ENCODE assay signal across 10 cellular contexts in the genomic region with DNA sequence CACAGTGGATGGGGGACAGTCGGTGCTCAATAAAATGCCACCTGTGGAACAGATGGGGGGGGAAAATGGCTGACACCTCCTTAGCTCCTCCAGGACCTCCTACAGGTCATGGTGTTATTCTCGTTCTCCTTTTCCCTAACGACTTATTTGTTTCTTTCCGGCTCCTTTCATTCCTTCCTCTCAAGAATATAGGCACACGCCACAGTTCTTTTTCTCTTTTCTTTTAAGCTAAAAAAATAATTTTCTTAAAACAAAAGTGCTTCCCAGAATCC. TPM values are rescaled to one million over a fixed set of nuclear protein-coding genes. Genes with fewer than 3 reads are reported as not detected.
DNase-seq lines count a peak whose midpoint lies in the region; ATAC-seq, FAIRE-seq and TF ChIP-seq lines count a peak whose summit lies in the region.
"Had no signal": no experiment of that assay in that cellular context is flagged by ENCODE, and none has a peak within 500 bp of the region (broad histone marks: within the 10 kb centered on the region; RNA-seq: fewer than 3 reads in every experiment).

No MANE protein-coding gene starts in this region.

- POLR2A ChIA-PET in activated CD8-positive, alpha-beta T cell treated with anti-CD3 and anti-CD28 coated beads for 36 hours (lab: Charles Lee): interaction anchor here (0.7 to 3.5 kb wide), 2 partner anchors 38 to 41 kb away, joined by 3 to 16 read pairs; a partner anchor contains a TSS
- POLR2A ChIA-PET in HepG2 (lab: Yijun Ruan, JAX): interaction anchor here (1.2 to 1.7 kb wide), 3 partner anchors 31 to 184 kb away, joined by 3 to 5 read pairs (median 3); no protein-coding TSS in a partner anchor

- TF ChIP-seq EP300 in HepG2 (IDR thresholded peaks at IDR 0.05; ENCODE audit: low read depth in 2 of 2, low read length in 2 of 2) (no peak), HepG2 (CRISPR knock-in tag; IDR thresholded peaks at IDR 0.05; ENCODE audit: borderline replicate concordance) (no peak), suprapubic skin (IDR thresholded peaks at IDR 0.05) (no peak)

- peak; percentile 12 for FAIRE-seq in HepG2 (lab: Jason Lieb, UNC)

- H3K9me3 Mint-ChIP-seq in activated T-cell treated with anti-CD3 and anti-CD28 coated beads, Interleukin-2, amount 50 U/mL, for 4 hours: no peaks in the 10 kb centered on the region
- peaks cover 2% of the 10 kb centered on the region for H3K9me3 Mint-ChIP-seq in activated CD8-positive, alpha-beta T cell treated with anti-CD3 and anti-CD28 coated beads for 36 hours

- H3K27ac Mint-ChIP-seq in activated CD8-positive, alpha-beta T cell treated with anti-CD3 and anti-CD28 coated beads for 36 hours: peak overlapping the region; percentile 86

- peak overlapping the region; percentile 81 for H3K9ac ChIP-seq in HepG2 (ENCODE audit: insufficient read depth, low read depth, low read length)

- CTCF ChIA-PET in activated CD8-positive, alpha-beta T cell treated with anti-CD3 and anti-CD28 coated beads for 36 hours (lab: Charles Lee): interaction anchor here (0.7 to 1.2 kb wide), 2 partner anchors 17 to 32 kb away, joined by 3 to 6 read pairs; no protein-coding TSS in a partner anchor
- CTCF ChIA-PET in HepG2 (lab: Yijun Ruan, JAX; ENCODE audit: low intra/inter-chr PET ratio, low total read pairs): no interaction called here

- H3K27me3 Mint-ChIP-seq in activated T-cell treated with anti-CD3 and anti-CD28 coated beads, Interleukin-2, amount 50 U/mL, for 4 hours (ENCODE audit: low read depth): no peaks in the 10 kb centered on the region
- no peaks in the 10 kb centered on the region for H3K27me3 Mint-ChIP-seq in activated CD8-positive, alpha-beta T cell treated with anti-CD3 and anti-CD28 coated beads for 36 hours

- H3K9me3 ChIP-seq in HepG2 (ENCODE audit: low read length) (no peaks in the 10 kb centered on the region), suprapubic skin (no peaks in the 10 kb centered on the region)
- H3K9me3 ChIP-seq: ascending aorta, HAP-1 had no signal

- peaks cover 21% of the 10 kb centered on the region for H4K20me1 ChIP-seq in HepG2 (ENCODE audit: insufficient read depth, low read length)

- intact Hi-C loops in activated CD8-positive, alpha-beta T cell treated with anti-CD3 and anti-CD28 coated beads for 36 hours (cut with micrococcal nuclease): loop anchor here (2.0 kb wide), 1 partner anchor 39 kb away; no protein-coding TSS in a partner anchor
- intact Hi-C loops in HepG2 (cut with micrococcal nuclease; ENCODE audit: unreplicated experiment): loop anchor here (2.0 kb wide), 2 partner anchors 31 to 39 kb away; no protein-coding TSS in a partner anchor

- TF ChIP-seq RAD21 in HepG2 (CRISPR knock-in tag; IDR thresholded peaks at IDR 0.05): no peak

- TF ChIP-seq POLR2A in HepG2 (IDR thresholded peaks at IDR 0.05; ENCODE audit: insufficient read depth in 1 of 2, low read depth in 2 of 2, low read length in 2 of 2) (no peak; a peak in 1 of 4 replicates), suprapubic skin (IDR thresholded peaks at IDR 0.05) (no peak)

- peak overlapping the region; percentile 90 for H3K4me3 Mint-ChIP-seq in activated T-cell treated with anti-CD3 and anti-CD28 coated beads, Interleukin-2, amount 50 U/mL, for 4 hours
- H3K4me3 Mint-ChIP-seq in activated CD8-positive, alpha-beta T cell treated with anti-CD3 and anti-CD28 coated beads for 36 hours: peak overlapping the region; percentile 90

- in situ Hi-C loops in HepG2 (cut with HindIII; ENCODE audit: extremely low pct_ligation_motif_present, low pct_unique_long_range_greater_than_20kb): no loop called here

- DNase-seq in activated T-cell treated with anti-CD3 and anti-CD28 coated beads, Interleukin-2, amount 50 U/mL, for 4 hours: no peak
- DNase-seq in activated T-cell treated with anti-CD3 and anti-CD28 coated beads, Interleukin-2, amount 50 U/mL, for 48 hours: no peak
- DNase-seq in activated CD8-positive, alpha-beta T cell treated with anti-CD3 and anti-CD28 coated beads for 36 hours: no peak
- DNase-seq in HepG2 (ENCODE audit: low spot score) (peak; percentile 38), suprapubic skin (ENCODE audit: low spot score in 2 of 2) (no peak), NCI-H128 (lab: John Stamatoyannopoulos, UW; ENCODE audit: unreplicated experiment) (no peak)

- peaks cover 2% of the 10 kb centered on the region for H3K36me3 Mint-ChIP-seq in activated T-cell treated with anti-CD3 and anti-CD28 coated beads, Interleukin-2, amount 50 U/mL, for 4 hours (ENCODE audit: insufficient read depth)
- H3K36me3 Mint-ChIP-seq in activated CD8-positive, alpha-beta T cell treated with anti-CD3 and anti-CD28 coated beads for 36 hours (ENCODE audit: low read depth): peaks cover 21% of the 10 kb centered on the region

- no peak overlapping the region for H2AFZ ChIP-seq in HepG2 (ENCODE audit: low read length)

- H3K27me3 ChIP-seq in HepG2 (ENCODE audit: control insufficient read depth in 1 of 2, insufficient read depth in 2 of 2, low read length in 2 of 2) (no peaks in the 10 kb centered on the region; a peak in 1 of 5 replicates), suprapubic skin (no peaks in the 10 kb centered on the region)
- H3K27me3 ChIP-seq: ascending aorta had no signal

- peaks cover 61% of the 10 kb centered on the region for H3K4me1 Mint-ChIP-seq in activated T-cell treated with anti-CD3 and anti-CD28 coated beads, Interleukin-2, amount 50 U/mL, for 4 hours (ENCODE audit: low read depth)
- H3K4me1 Mint-ChIP-seq in activated CD8-positive, alpha-beta T cell treated with anti-CD3 and anti-CD28 coated beads for 36 hours (ENCODE audit: low read depth): peaks cover 55% of the 10 kb centered on the region

- peaks cover 76% of the 10 kb centered on the region for H3K4me1 ChIP-seq in HepG2 (ENCODE audit: insufficient read depth, low read length)
- H3K4me1 ChIP-seq in suprapubic skin: peaks cover 30% of the 10 kb centered on the region

- TF ChIP-seq CTCF in activated CD8-positive, alpha-beta T cell treated with anti-CD3 and anti-CD28 coated beads for 36 hours (IDR thresholded peaks at IDR 0.05): no peak
- no peak for TF ChIP-seq CTCF in HepG2 (CRISPR knock-in tag; IDR thresholded peaks at IDR 0.05)
- no peak for TF ChIP-seq CTCF in suprapubic skin (IDR thresholded peaks at IDR 0.05)

- H3K4me2 ChIP-seq in HepG2 (ENCODE audit: low read depth, low read length): peak overlapping the region; percentile 98

- H3K36me3 ChIP-seq in HepG2 (replicated peaks in 1 of 2; ENCODE audit: control insufficient read depth in 1 of 2, insufficient read depth in 2 of 2, low read length in 2 of 2) (peaks cover under 1 to 14% of the 10 kb centered on the region in 2 experiments; a peak in 3 of 5 replicates), suprapubic skin (no peaks in the 10 kb centered on the region)
- H3K36me3 ChIP-seq: ascending aorta, HAP-1 had no signal

- H3K27ac ChIP-seq in HepG2 (ENCODE audit: extremely low read length, insufficient read depth, low read length) (peak overlapping the region; percentile 89), suprapubic skin (peak overlapping the region; percentile 90)

- ATAC-seq in activated T-cell treated with anti-CD3 and anti-CD28 coated beads, Interleukin-2, amount 50 U/mL, for 4 hours: no peak
- no peak for ATAC-seq in activated CD8-positive, alpha-beta T cell treated with anti-CD3 and anti-CD28 coated beads for 36 hours
- ATAC-seq in HepG2 (peak; percentile 0; the same call in 1 of the 3 replicates), HG03565 (IDR thresholded peaks at IDR 0.05; ENCODE audit: unreplicated experiment) (no peak), HG02759 (IDR thresholded peaks at IDR 0.05; ENCODE audit: unreplicated experiment) (no peak)

- WGBS in HepG2 (ENCODE audit: low lambda C conversion rate): 5% methylated on average over 5 of the region's 5 CpGs
- 91% methylated on average over 5 of the region's 5 CpGs for WGBS in suprapubic skin

- peak overlapping the region; percentile 90 to 99 (median 97) for H3K4me3 ChIP-seq in HepG2 (replicated peaks in 1 of 3; ENCODE audit: insufficient read depth in 1 of 3, low read depth in 2 of 3, low read length in 3 of 3)
- no peak overlapping the region for H3K4me3 ChIP-seq in suprapubic skin

- BruUV-seq in HepG2 (replicated peaks; lab: Mats Ljungman, UMichigan): no TSS peak

- H3K79me2 ChIP-seq in HepG2 (ENCODE audit: insufficient read depth, low read length): peaks cover 36% of the 10 kb centered on the region

RNA-seq across cellular contexts. Expression of a gene that starts 1.4 kb away (rescaled TPM):
- total RNA-seq in activated T-cell treated with anti-CD3 and anti-CD28 coated beads, Interleukin-2, amount 50 U/mL, for 4 hours: 10 to 100 TPM; 43.7 to 67.3 (median 49.4) TPM
- total RNA-seq in activated CD8-positive, alpha-beta T cell treated with anti-CD3 and anti-CD28 coated beads for 36 hours: 10 to 100 TPM; 69.2 to 70.2 TPM
- total RNA-seq in HepG2 (2016; rRNA removed; fragmentation: Illumina TruSeq; extraction: Trizol) (22.4 and 44.6 TPM in 2 replicates), suprapubic skin (10 to 100 TPM; 36.3 to 62.5 (median 53.9) TPM)
- 26.9 and 41.2 TPM in 2 replicates for total RNA-seq in HepG2 (2016; cell fraction: cytosol; rRNA removed; fragmentation: Illumina TruSeq; extraction: Trizol; ENCODE audit: low read depth)
- 25.4 and 45.4 TPM in 2 replicates for total RNA-seq in HepG2 (2016; cell fraction: insoluble cytoplasmic fraction; rRNA removed; fragmentation: Illumina TruSeq; extraction: Trizol)
- total RNA-seq in HepG2 (2016; cell fraction: membrane; rRNA removed; fragmentation: Illumina TruSeq; extraction: Trizol): 24.1 and 38.2 TPM in 2 replicates
- total RNA-seq in HepG2 (2016; cell fraction: nucleus; rRNA removed; fragmentation: Illumina TruSeq; extraction: Trizol): 30.2 and 32.0 TPM in 2 replicates
- 597 and 696 TPM in 2 replicates for polyA plus RNA-seq in HepG2 (2011; rRNA removed)
- 456 and 545 TPM in 2 replicates for polyA plus RNA-seq in HepG2 (2011; cell fraction: cytosol; rRNA removed)
- 515 and 552 TPM in 2 replicates for polyA plus RNA-seq in HepG2 (2011; cell fraction: nucleus; rRNA removed)
- 446 and 587 TPM in 2 replicates for polyA plus RNA-seq in HepG2 (2012)
- 21.3 and 41.6 TPM in 2 replicates for polyA plus RNA-seq in HepG2 (2016; cell fraction: cytosol; fragmentation: Illumina TruSeq; extraction: Trizol; ENCODE audit: low read depth)
- polyA plus RNA-seq in HepG2 (2016; cell fraction: insoluble cytoplasmic fraction; fragmentation: Illumina TruSeq; extraction: Trizol; ENCODE audit: low read depth): 26.6 and 27.0 TPM in 2 replicates
- 23.6 and 34.9 TPM in 2 replicates for polyA plus RNA-seq in HepG2 (2016; cell fraction: membrane; fragmentation: Illumina TruSeq; extraction: Trizol; ENCODE audit: low read depth)
- 68.7 and 69.0 TPM in 2 replicates for polyA plus RNA-seq in HepG2 (2016; cell fraction: nucleus; fragmentation: Illumina TruSeq; extraction: Trizol; ENCODE audit: insufficient read depth, low read depth)
- polyA minus RNA-seq in HepG2 (2011; rRNA and poly(A)+ RNA removed; ENCODE audit: low replicate concordance): 4.7 and 104 TPM in 2 replicates
- polyA minus RNA-seq in HepG2 (2011; cell fraction: cytosol; rRNA and poly(A)+ RNA removed): 149 and 185 TPM in 2 replicates
- polyA minus RNA-seq in HepG2 (2011; cell fraction: nucleus; rRNA and poly(A)+ RNA removed): 159 and 184 TPM in 2 replicates

RNA-seq across cellular contexts. Expression of a gene that starts 41.5 kb away (rescaled TPM):
- total RNA-seq in activated T-cell treated with anti-CD3 and anti-CD28 coated beads, Interleukin-2, amount 50 U/mL, for 4 hours: 10 to 100 TPM; 19.5 to 20.2 (median 19.5) TPM
- total RNA-seq in activated CD8-positive, alpha-beta T cell treated with anti-CD3 and anti-CD28 coated beads for 36 hours: 10 to 100 TPM; 20.2 to 21.3 TPM
- total RNA-seq in HepG2 (2016; rRNA removed; fragmentation: Illumina TruSeq; extraction: Trizol) (73.9 and 88.4 TPM in 2 replicates), suprapubic skin (10 to 100 TPM in 3 of 4 donors, 1 to 10 TPM in 1; 7.8 to 21.3 (median 11.2) TPM)
- 84.7 and 89.7 TPM in 2 replicates for total RNA-seq in HepG2 (2016; cell fraction: cytosol; rRNA removed; fragmentation: Illumina TruSeq; extraction: Trizol; ENCODE audit: low read depth)
- total RNA-seq in HepG2 (2016; cell fraction: insoluble cytoplasmic fraction; rRNA removed; fragmentation: Illumina TruSeq; extraction: Trizol): 68.4 and 95.5 TPM in 2 replicates
- 46.9 and 49.2 TPM in 2 replicates for total RNA-seq in HepG2 (2016; cell fraction: membrane; rRNA removed; fragmentation: Illumina TruSeq; extraction: Trizol)
- total RNA-seq in HepG2 (2016; cell fraction: nucleus; rRNA removed; fragmentation: Illumina TruSeq; extraction: Trizol): 62.5 and 63.7 TPM in 2 replicates
- polyA plus RNA-seq in HepG2 (2011; rRNA removed): 20.7 and 29.3 TPM in 2 replicates
- 8.6 and 10.8 TPM in 2 replicates for polyA plus RNA-seq in HepG2 (2011; cell fraction: cytosol; rRNA removed)
- polyA plus RNA-seq in HepG2 (2011; cell fraction: nucleus; rRNA removed): 39.4 and 43.9 TPM in 2 replicates
- 15.0 and 26.1 TPM in 2 replicates for polyA plus RNA-seq in HepG2 (2012)
- 15.3 and 16.0 TPM in 2 replicates for polyA plus RNA-seq in HepG2 (2016; cell fraction: cytosol; fragmentation: Illumina TruSeq; extraction: Trizol; ENCODE audit: low read depth)
- polyA plus RNA-seq in HepG2 (2016; cell fraction: insoluble cytoplasmic fraction; fragmentation: Illumina TruSeq; extraction: Trizol; ENCODE audit: low read depth): 90.9 and 96.9 TPM in 2 replicates
- polyA plus RNA-seq in HepG2 (2016; cell fraction: membrane; fragmentation: Illumina TruSeq; extraction: Trizol; ENCODE audit: low read depth): 23.9 and 25.0 TPM in 2 replicates
- 111 and 119 TPM in 2 replicates for polyA plus RNA-seq in HepG2 (2016; cell fraction: nucleus; fragmentation: Illumina TruSeq; extraction: Trizol; ENCODE audit: insufficient read depth, low read depth)
- 4.7 and 5.1 TPM in 2 replicates for polyA minus RNA-seq in HepG2 (2011; rRNA and poly(A)+ RNA removed; ENCODE audit: low replicate concordance)
- 15.3 and 20.4 TPM in 2 replicates for polyA minus RNA-seq in HepG2 (2011; cell fraction: cytosol; rRNA and poly(A)+ RNA removed)
- 42.8 and 56.1 TPM in 2 replicates for polyA minus RNA-seq in HepG2 (2011; cell fraction: nucleus; rRNA and poly(A)+ RNA removed)
